8 cellular contexts compared by ENCODE assay signal in the genomic region with DNA sequence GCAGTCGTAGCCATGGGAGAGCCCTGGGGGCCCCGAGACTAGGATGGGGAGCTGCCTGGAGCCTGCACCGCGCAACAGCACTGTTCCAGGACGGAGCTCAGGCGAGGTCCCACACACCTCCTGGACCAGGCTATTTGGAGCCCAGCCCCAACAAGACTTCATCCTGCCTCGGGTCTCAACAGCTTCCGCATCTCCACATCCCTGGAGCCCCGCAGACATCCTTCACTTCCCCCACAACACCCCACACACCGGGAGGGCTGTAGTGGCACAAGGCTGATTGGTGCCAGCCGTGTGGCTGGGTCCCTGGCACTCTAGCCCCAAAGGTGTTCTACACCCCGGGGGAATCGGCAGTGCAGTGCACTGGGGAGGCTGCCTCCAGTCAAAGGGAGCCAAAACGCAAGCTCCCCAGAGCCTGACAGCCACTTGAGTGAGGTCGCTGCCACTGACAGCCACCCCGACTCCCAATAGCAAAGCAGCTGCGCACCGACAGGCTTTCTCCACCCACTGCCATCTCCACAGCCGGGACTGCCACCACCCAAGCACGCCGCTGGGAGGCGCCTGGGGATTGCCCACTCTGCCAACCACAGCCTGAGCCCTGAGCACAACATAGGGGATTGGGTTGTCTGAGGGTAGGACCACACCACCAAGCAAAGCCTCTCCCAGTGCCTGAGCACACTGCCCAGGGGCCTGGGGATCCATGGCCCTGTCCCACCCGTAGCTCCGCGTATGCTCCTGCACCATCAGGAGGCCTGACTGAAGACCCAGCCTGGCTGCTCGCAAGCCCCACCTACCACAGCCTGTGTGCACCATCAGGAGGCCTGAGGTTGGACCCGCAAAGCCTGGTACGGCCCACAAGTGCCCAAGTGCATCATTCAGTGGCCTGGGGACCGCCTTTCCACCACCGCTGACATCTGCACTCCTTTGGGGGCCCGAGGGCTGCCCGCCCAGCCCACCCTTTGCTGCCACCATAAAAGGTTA. TPM values are rescaled to one million over a fixed set of nuclear protein-coding genes. Genes with fewer than 3 reads are reported as not detected.
A peak's percentile ranks its signal among the peaks of the same experiment; 100 is the strongest.
DNase-seq lines count a peak whose midpoint lies in the region; ATAC-seq and TF ChIP-seq lines count a peak whose summit lies in the region.

No MANE protein-coding gene starts in this region.

- peaks cover 0 to 30% of the 10 kb centered on the region in 2 donors for H3K4me1 ChIP-seq in left lung

- DNase-seq in NCI-H1105 (lab: John Stamatoyannopoulos, UW), result peak; percentile 58
- peak; percentile 91 for DNase-seq in activated CD4-positive, CD25-positive, alpha-beta regulatory T cell treated with anti-CD3 and anti-CD28 coated beads, Interleukin-2, amount 50 U/mL, for 72 hours
- DNase-seq in cerebellar cortex (ENCODE audit: low spot score), result peak; percentile 26
- peak; percentile 86 to 98 for DNase-seq in left lung
- peak; percentile 77 to 92 (median 86) for DNase-seq in stimulated activated CD4-positive, alpha-beta T cell treated with anti-CD3 and anti-CD28 coated beads, TNF-alpha, amount 100 ng/mL, for 1 hour (ENCODE audit: low read depth in 3 of 3, low spot score in 1 of 3)
- no peak for DNase-seq in NCI-H524 treated with DMSO at 0.1 percent for 48 hours (lab: John Stamatoyannopoulos, UW)

- no peaks in the 10 kb centered on the region for H3K9me3 ChIP-seq in left lung

- no peaks in the 10 kb centered on the region for H3K36me3 ChIP-seq in left lung

- H3K4me3 ChIP-seq in GM12875 (ENCODE audit: low read depth, low read length) (no peak overlapping the region), left lung (peak overlapping the region; percentile 13 to 30)

- intact Hi-C loops in left lung (cut with DNase I), result no loop called here

- H3K27me3 ChIP-seq in left lung, result peaks cover 0 to 9% of the 10 kb centered on the region in 2 donors

- TF ChIP-seq CTCF in GM12875 (IDR thresholded peaks at IDR 0.05; ENCODE audit: borderline replicate concordance, insufficient read depth, low read depth, low read length) (peak; percentile 99), left lung (IDR thresholded peaks at IDR 0.05) (peak; percentile 84 to 93)

- ATAC-seq in HG02588 (IDR thresholded peaks at IDR 0.05; ENCODE audit: unreplicated experiment) (peak; percentile 93), left lung (peak; percentile 100)

- peak overlapping the region in 1 of 2 donors; percentile 19 for H3K27ac ChIP-seq in left lung

RNA-seq across cellular contexts. Expression of a gene that starts 13.2 kb away (rescaled TPM):
- 1 to 10 TPM; 1.5 to 2.2 TPM for total RNA-seq in left lung

RNA-seq across cellular contexts. Expression of a gene that starts 53.4 kb away (rescaled TPM):
- 1 to 10 TPM; 4.4 to 6.5 TPM for total RNA-seq in left lung

RNA-seq across cellular contexts. Expression of a gene that starts 55.0 kb away (rescaled TPM):
- 10 to 100 TPM; 16.3 to 34.7 TPM for total RNA-seq in left lung
